In genomic region chr1:53408013-53408754, GRCh38 we compare ENCODE assay signal across 1 cellular context.
TF ChIP-seq lines count a peak whose summit lies in the region.

No MANE protein-coding gene starts in this region.

TF ChIP-seq in IMR-90, 13 proteins besides CTCF, POLR2A, EP300 and RAD21:
- no peak for TF ChIP-seq ELK1 (IDR thresholded peaks at IDR 0.05; ENCODE audit: borderline replicate concordance, low read depth, low read length)
- TF ChIP-seq FOS (IDR thresholded peaks at IDR 0.05; ENCODE audit: low read depth, low read length): peak; percentile 21; the same call in 1 of the 2 replicates
- no peak for TF ChIP-seq CEBPB (IDR thresholded peaks at IDR 0.05; ENCODE audit: low read depth, low read length)
- TF ChIP-seq BHLHE40 (IDR thresholded peaks at IDR 0.05; ENCODE audit: low read depth, low read length): no peak
- no peak for TF ChIP-seq RCOR1 (IDR thresholded peaks at IDR 0.05; ENCODE audit: insufficient replicate concordance, low read length)
